Comparison of ENCODE assay signal across 18 cellular contexts in genomic region chr4:47719576-47719975, GRCh38.
DNase-seq lines count a peak whose midpoint lies in the region; ATAC-seq and TF ChIP-seq lines count a peak whose summit lies in the region.
"Had no signal": no experiment of that assay in that cellular context is flagged by ENCODE, and none has a peak within 500 bp of the region (broad histone marks: within the 10 kb centered on the region; RNA-seq: fewer than 3 reads in every experiment).

No MANE protein-coding gene starts in this region.

- ATAC-seq in GM18517 (IDR thresholded peaks at IDR 0.05; ENCODE audit: unreplicated experiment), result no peak
- ATAC-seq: CD8-positive, alpha-beta T cell; GM12878 had no signal

- peak overlapping the region; percentile 87 for H3K27ac ChIP-seq in SK-N-MC
- H3K27ac ChIP-seq: BLaER1, C4-2B had no signal

- no peaks in the 10 kb centered on the region; the same call in 1 of the 2 replicates for H3K9me3 ChIP-seq in SK-N-MC (ENCODE audit: low read depth, low read length)
- H3K9me3 ChIP-seq: BLaER1, HAP-1 had no signal

- intact Hi-C loops in posterior cingulate gyrus (cut with DNase I), result loop anchor here (10.0 kb wide), 1 partner anchor 575 kb away; no protein-coding TSS in a partner anchor

- no peaks in the 10 kb centered on the region for H3K36me3 ChIP-seq in SK-N-MC (ENCODE audit: insufficient read depth, low read length)
- H3K36me3 ChIP-seq: BLaER1, HAP-1 had no signal

- TF ChIP-seq CTCF in NB4 (IDR thresholded peaks at IDR 0.05; ENCODE audit: low read depth, low read length) (no peak), choroid plexus epithelial cell (conservative IDR thresholded peaks at IDR 0.05; ENCODE audit: low read depth, low read length) (no peak)

- TF ChIP-seq POLR2A in NB4 (IDR thresholded peaks at IDR 0.05; ENCODE audit: extremely low read depth, insufficient read length), result no peak

- H3K4me3 ChIP-seq in NB4 (ENCODE audit: low read depth, low read length) (no peak overlapping the region), SK-N-MC (peak overlapping the region; percentile 67), choroid plexus epithelial cell (ENCODE audit: low read depth, low read length) (no peak overlapping the region)
- H3K4me3 ChIP-seq: BLaER1, GM12878, HAP-1 had no signal

- peak overlapping the region; percentile 24 for H3K9ac ChIP-seq in SK-N-MC (ENCODE audit: insufficient read length)
- H3K9ac ChIP-seq: BLaER1 had no signal

- DNase-seq in NB4 (ENCODE audit: low read depth) (peak; percentile 77), SK-N-MC (ENCODE audit: low read depth, low spot score) (peak; percentile 73), choroid plexus epithelial cell (ENCODE audit: low read depth) (peak; percentile 33), posterior cingulate gyrus (no peak), NCI-H2029 (lab: John Stamatoyannopoulos, UW) (no peak)
- DNase-seq: CD4-positive, CD25-positive, alpha-beta regulatory T cell; CD8-positive, alpha-beta T cell; DMS 273 treated with DMSO at 0.1 percent for 48 hours; DMS79; EL; GDM1; GOT3; HFFc6 had no signal

Comparison
In these comparisons a context has a peak if more than half of its experiments do, and no peak if none do; other contexts are left out.
1. DNase-seq: peak in NB4 (single experiment), SK-N-MC (single experiment) and choroid plexus epithelial cell (single experiment); none in posterior cingulate gyrus (0 of 10) and NCI-H2029 (single experiment).